ENCODE assay signal across 9 cellular contexts in genomic region chr7:43112941-43113621, GRCh38. TPM values are rescaled to one million over a fixed set of nuclear protein-coding genes. Genes with fewer than 3 reads are reported as not detected.
DNase-seq lines count a peak whose midpoint lies in the region; ATAC-seq, FAIRE-seq and TF ChIP-seq lines count a peak whose summit lies in the region.
"Had no signal": no experiment of that assay in that cellular context is flagged by ENCODE, and none has a peak within 500 bp of the region (broad histone marks: within the 10 kb centered on the region; RNA-seq: fewer than 3 reads in every experiment).

No MANE protein-coding gene starts in this region.

- no peaks in the 10 kb centered on the region for H3K36me3 ChIP-seq in BJ (ENCODE audit: control insufficient read depth, insufficient read depth, low read length)
- H3K36me3 ChIP-seq in neuronal stem cell (replicated peaks in 1 of 2; ENCODE audit: control insufficient read depth in 2 of 2, insufficient read depth in 2 of 2, low read length in 2 of 2) = no peaks in the 10 kb centered on the region

- peak overlapping the region; percentile 25 for H2BK120ac ChIP-seq in neuronal stem cell (ENCODE audit: low read depth, low read length)

- peak overlapping the region; percentile 94 for H3K18ac ChIP-seq in neuronal stem cell (ENCODE audit: low read length)

- no peak overlapping the region for H2BK12ac ChIP-seq in neuronal stem cell (ENCODE audit: low read length)

- H3K4me2 ChIP-seq in neuronal stem cell (ENCODE audit: insufficient read depth, low read length, poor library complexity, severe bottlenecking) = peak overlapping the region; percentile 95

- CTCF ChIA-PET in BJ (lab: Yijun Ruan, JAX) = no interaction called here

- TF ChIP-seq CTCF in BJ (IDR thresholded peaks at IDR 0.05; ENCODE audit: insufficient read depth, low read depth, low read length) = no peak
- TF ChIP-seq CTCF in epithelial cell of esophagus (IDR thresholded peaks at IDR 0.05; ENCODE audit: insufficient read depth, low read depth, low read length, missing control alignments) = no peak

- WGBS in neuronal stem cell (ENCODE audit: extremely low coverage in 2 of 2, insufficient read length in 2 of 2, insufficient replicate concordance in 1 of 2), 2 donors = no CpG with 5 or more reads among the region's 64 CpGs

- FAIRE-seq in RCC 7860 (lab: Jason Lieb, UNC) = no peak
- FAIRE-seq: bronchial epithelial cell had no signal

- peak overlapping the region; percentile 76 for H2BK5ac ChIP-seq in neuronal stem cell (ENCODE audit: low read length)

- H3K27me3 ChIP-seq in BJ (ENCODE audit: control insufficient read depth, insufficient read depth, low read length) (peaks cover 28% of the 10 kb centered on the region), neuronal stem cell (ENCODE audit: control insufficient read depth in 3 of 3, insufficient read depth in 3 of 3, low read depth in 1 of 3, low read length in 3 of 3) (peaks cover 3 to 84% (median 24%) of the 10 kb centered on the region in 3 experiments)

- H3K9ac ChIP-seq in neuronal stem cell (ENCODE audit: low read depth, low read length, poor library complexity) = peak overlapping the region; percentile 78

- no peak overlapping the region for H4K8ac ChIP-seq in neuronal stem cell (ENCODE audit: low read depth, low read length)

- H4K91ac ChIP-seq in neuronal stem cell (ENCODE audit: low read depth, low read length, poor library complexity) = no peak overlapping the region

- H3K27ac ChIP-seq in neuronal stem cell (replicated peaks; ENCODE audit: low read length) = no peak overlapping the region

- H3K4me3 ChIP-seq in BJ (ENCODE audit: low read depth, low read length) (peak overlapping the region; percentile 36), epithelial cell of esophagus (ENCODE audit: low read length) (no peak overlapping the region), neuronal stem cell (ENCODE audit: low read length in 2 of 2) (peak overlapping the region; percentile 43 to 85)

- ATAC-seq in GM19463 (IDR thresholded peaks at IDR 0.05; ENCODE audit: unreplicated experiment) (no peak), HG02885 (IDR thresholded peaks at IDR 0.05; ENCODE audit: poor library complexity, unreplicated experiment) (no peak), GM18867 (IDR thresholded peaks at IDR 0.05; ENCODE audit: unreplicated experiment) (no peak)

- H2AK5ac ChIP-seq in neuronal stem cell (ENCODE audit: low read depth, low read length) = peak overlapping the region; percentile 27

- DNase-seq in BJ (ENCODE audit: low read depth) (no peak), NCI-H1105 treated with DMSO at 0.1 percent for 48 hours (lab: John Stamatoyannopoulos, UW) (peak; percentile 36), epithelial cell of esophagus (ENCODE audit: low read depth) (peak; percentile 48), neuronal stem cell (ENCODE audit: low spot score) (peak; percentile 67), RCC 7860 (ENCODE audit: low spot score) (no peak)

- peak overlapping the region; percentile 3 for H2BK15ac ChIP-seq in neuronal stem cell (ENCODE audit: low read length)

- H3K4ac ChIP-seq in neuronal stem cell (ENCODE audit: low read length) = no peak overlapping the region

- H3K4me1 ChIP-seq in neuronal stem cell (ENCODE audit: control insufficient read depth in 2 of 2, insufficient read depth in 1 of 2, low read depth in 1 of 2, low read length in 2 of 2) = peaks cover 4 to 15% of the 10 kb centered on the region in 2 donors

- no peaks in the 10 kb centered on the region for H3K79me1 ChIP-seq in neuronal stem cell (ENCODE audit: low read depth, low read length)

- no peaks in the 10 kb centered on the region for H3K9me3 ChIP-seq in neuronal stem cell (replicated peaks in 1 of 2; ENCODE audit: control insufficient read depth in 2 of 2, insufficient read depth in 1 of 2, low read depth in 1 of 2, low read length in 2 of 2)

- H3K23ac ChIP-seq in neuronal stem cell (ENCODE audit: low read depth, low read length, poor library complexity) = peak overlapping the region; percentile 26

- H2AFZ ChIP-seq in neuronal stem cell (ENCODE audit: low read length) = peak overlapping the region; percentile 96

- no peak overlapping the region for H3K14ac ChIP-seq in neuronal stem cell (ENCODE audit: low read length)

- POLR2A ChIA-PET in BJ (lab: Charles Lee) = no interaction called here

RNA-seq across cellular contexts. Expression of gene HECW1, which starts 0.6 kb away (rescaled TPM):
- 2.1 and 2.9 TPM in 2 replicates for polyA plus RNA-seq in BJ (2011; rRNA removed)
- polyA minus RNA-seq in BJ (2011; rRNA and poly(A)+ RNA removed) = 4.9 and 7.6 TPM in 2 replicates
- 0.24 TPM for polyA plus RNA-seq in neuronal stem cell (2013, experiment 1 of 2)
- polyA plus RNA-seq in neuronal stem cell (2013, experiment 2 of 2) = 0.19 TPM

Comparison
In these comparisons a context has a peak if more than half of its experiments do, and no peak if none do; other contexts are left out.
1. DNase-seq: peak in NCI-H1105 treated with DMSO at 0.1 percent for 48 hours (single experiment), epithelial cell of esophagus (single experiment) and neuronal stem cell (single experiment); none in BJ (single experiment) and RCC 7860 (single experiment).